In the genomic region with DNA sequence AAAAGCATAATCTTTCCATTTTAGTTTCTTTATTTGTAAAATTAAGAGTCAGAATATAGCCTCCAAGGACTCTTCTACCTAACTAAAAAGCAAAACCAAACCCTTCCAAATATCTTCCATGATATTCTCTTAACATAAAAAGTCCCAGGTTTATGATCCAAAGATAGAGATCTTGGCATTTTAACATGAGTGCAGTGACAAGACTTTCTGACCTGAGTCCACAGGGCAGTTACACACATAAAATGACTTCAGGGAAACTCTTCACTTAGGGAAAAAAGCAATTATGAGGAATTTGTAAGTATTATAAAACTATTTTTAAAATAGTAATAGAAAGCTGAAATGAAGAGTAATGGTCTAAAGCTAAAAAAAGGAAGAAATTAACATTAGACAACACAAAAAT, we compare ENCODE assay signal across 8 cellular contexts.
"Had no signal": no experiment of that assay in that cellular context is flagged by ENCODE, and none has a peak within 500 bp of the region (broad histone marks: within the 10 kb centered on the region; RNA-seq: fewer than 3 reads in every experiment).

No MANE protein-coding gene starts in this region.

- H3K4me3 ChIP-seq: GM23338 had no signal

- H3K27ac ChIP-seq: HL-60 had no signal

- DNase-seq: H9, HCEC 1CT had no signal

- H3K4me3 Mint-ChIP-seq: GM23338, H9, IgD-negative memory B cell had no signal

- H3K4me1 Mint-ChIP-seq: GM23338, H9, IgD-negative memory B cell had no signal

- H3K27ac Mint-ChIP-seq: GM23338, H9, IgD-negative memory B cell had no signal

- ATAC-seq: GM23338, HepG2 had no signal

- H3K36me3 Mint-ChIP-seq: IgD-negative memory B cell had no signal

- H3K27me3 Mint-ChIP-seq: IgD-negative memory B cell had no signal

- H3K9me3 Mint-ChIP-seq: GM23338, H9, IgD-negative memory B cell had no signal

- FAIRE-seq: H1, H54, HepG2 had no signal
